Comparison of ENCODE assay signal across 10 cellular contexts in genomic region chr1:18945401-18945849, GRCh38. TPM values are rescaled to one million over a fixed set of nuclear protein-coding genes. Genes with fewer than 3 reads are reported as not detected.
A peak's percentile ranks its signal among the peaks of the same experiment; 100 is the strongest.
DNase-seq lines count a peak whose midpoint lies in the region; ATAC-seq and TF ChIP-seq lines count a peak whose summit lies in the region.
"Had no signal": no experiment of that assay in that cellular context is flagged by ENCODE, and none has a peak within 500 bp of the region (broad histone marks: within the 10 kb centered on the region; RNA-seq: fewer than 3 reads in every experiment).

No MANE protein-coding gene starts in this region.

- TF ChIP-seq CTCF in fibroblast of lung (conservative IDR thresholded peaks at IDR 0.05 in 1 of 2, IDR thresholded peaks at IDR 0.05 in 1 of 2; ENCODE audit: low read depth in 1 of 2, low read length in 2 of 2) (no peak), osteocyte (IDR thresholded peaks at IDR 0.05) (no peak)

- H3K4me2 ChIP-seq in fibroblast of lung (ENCODE audit: extremely low read depth, insufficient read depth, low read length) = peak overlapping the region; percentile 18

- H3K27me3 ChIP-seq in fibroblast of lung (ENCODE audit: control insufficient read depth, insufficient read depth, low read length) (no peaks in the 10 kb centered on the region), aorta (ENCODE audit: control insufficient read depth in 1 of 2, insufficient read depth in 2 of 2, low read length in 1 of 2) (no peaks in the 10 kb centered on the region)

- no peak overlapping the region for H2AFZ ChIP-seq in fibroblast of lung (ENCODE audit: low read length)

- H3K4me1 Mint-ChIP-seq in osteocyte (ENCODE audit: unreplicated experiment) = peaks cover 71% of the 10 kb centered on the region

- DNase-seq in EL (peak; percentile 29), fibroblast of lung (ENCODE audit: low read depth in 2 of 2) (peak; percentile 71 to 78), osteocyte (ENCODE audit: extremely low spot score, unreplicated experiment) (no peak), aorta (no peak), occipital lobe (lab: John Stamatoyannopoulos, UW) (no peak)
- DNase-seq in stimulated activated CD4-positive, alpha-beta T cell treated with anti-CD3 and anti-CD28 coated beads, Interleukin-4, amount 100 ng/mL, for 1 hour = no peak
- DNase-seq: NCI-H2081 treated with DMSO at 0.1 percent for 48 hours had no signal

- peak overlapping the region; percentile 63 for H3K27ac Mint-ChIP-seq in osteocyte (ENCODE audit: unreplicated experiment)

- H3K9me3 ChIP-seq in fibroblast of lung (ENCODE audit: control insufficient read depth, insufficient read depth, low read depth, low read length) = no peaks in the 10 kb centered on the region
- no peaks in the 10 kb centered on the region for H3K9me3 ChIP-seq in aorta (ENCODE audit: control insufficient read depth, low read length)

- peaks cover 84% of the 10 kb centered on the region for H3K79me2 ChIP-seq in fibroblast of lung (ENCODE audit: control insufficient read depth, insufficient read depth, low read length)

- peak overlapping the region; percentile 46 for H3K27ac ChIP-seq in fibroblast of lung (ENCODE audit: insufficient read depth, low read length)
- H3K27ac ChIP-seq in aorta (ENCODE audit: low read depth in 1 of 2, low read length in 2 of 2) = no peak overlapping the region

- H3K36me3 ChIP-seq in fibroblast of lung (ENCODE audit: control insufficient read depth, insufficient read depth, low read length) (peaks cover 3% of the 10 kb centered on the region), aorta (ENCODE audit: control insufficient read depth in 1 of 2, insufficient read depth in 2 of 2, low read length in 1 of 2) (no peaks in the 10 kb centered on the region)

- no peaks in the 10 kb centered on the region for H3K27me3 Mint-ChIP-seq in osteocyte (ENCODE audit: unreplicated experiment)

- H3K4me1 ChIP-seq in fibroblast of lung (ENCODE audit: control insufficient read depth, extremely low read depth, insufficient read depth, low read length) (peaks cover 48% of the 10 kb centered on the region), aorta (ENCODE audit: control insufficient read depth in 1 of 2, insufficient read depth in 2 of 2, low read length in 2 of 2) (peaks cover 3 to 8% of the 10 kb centered on the region in 2 donors)

- no peaks in the 10 kb centered on the region for H3K36me3 Mint-ChIP-seq in osteocyte (ENCODE audit: unreplicated experiment)

- no peaks in the 10 kb centered on the region for H4K20me1 ChIP-seq in fibroblast of lung (ENCODE audit: control insufficient read depth, extremely low read depth, insufficient read depth, low read length)

- no peak overlapping the region for H3K4me3 Mint-ChIP-seq in osteocyte (ENCODE audit: unreplicated experiment)

- no peak overlapping the region for H3K4me3 ChIP-seq in fibroblast of lung (replicated peaks in 1 of 4; ENCODE audit: control extremely low read depth in 1 of 4, insufficient read depth in 1 of 4, low read depth in 3 of 4, low read length in 4 of 4)
- no peak overlapping the region for H3K4me3 ChIP-seq in aorta (ENCODE audit: low read length in 2 of 2)
- H3K4me3 ChIP-seq: GM12878 had no signal

- WGBS in aorta, 2 donors = 76 to 78% methylated on average over 14 of the region's 14 CpGs

- H3K9ac ChIP-seq in fibroblast of lung (ENCODE audit: insufficient read depth, low read length) = no peak overlapping the region

- intact Hi-C loops in aorta (cut with DNase I) = no loop called here

- ATAC-seq in GM21515 (IDR thresholded peaks at IDR 0.05; ENCODE audit: unreplicated experiment) (no peak), aorta (ENCODE audit: low FRiP score) (no peak)

- H3K9me3 Mint-ChIP-seq in osteocyte (ENCODE audit: unreplicated experiment) = no peaks in the 10 kb centered on the region

TF ChIP-seq in PFSK-1, 5 proteins besides CTCF, POLR2A, EP300 and RAD21:
- peak; percentile 57 for TF ChIP-seq FOXP2 (optimal IDR thresholded peaks at IDR 0.05; ENCODE audit: borderline replicate concordance, extremely low read depth, extremely low read length, insufficient read depth)
- TF ChIP-seq TAF1 (IDR thresholded peaks at IDR 0.05; ENCODE audit: borderline replicate concordance, insufficient read depth, low read length) = no peak
- no peak for TF ChIP-seq POLR2AphosphoS5 (IDR thresholded peaks at IDR 0.05; ENCODE audit: low read depth, low read length)
- peak in 1 of 2 experiments; percentile 31; a peak in 1 of 4 replicates for TF ChIP-seq REST (IDR thresholded peaks at IDR 0.05; ENCODE audit: insufficient read depth in 1 of 2, low read depth in 2 of 2, low read length in 2 of 2)

RNA-seq across cellular contexts. Expression of gene IFFO2, which starts 11.1 kb away (rescaled TPM):
- polyA plus RNA-seq in PFSK-1 (2012; ENCODE audit: insufficient read length, low read depth) = 17.2 TPM
- total RNA-seq in fibroblast of lung = 5.6 and 5.8 TPM in 2 replicates
- 7.3 and 10.4 TPM in 2 replicates for polyA plus RNA-seq in fibroblast of lung
- polyA plus RNA-seq in fibroblast of lung (2012) = 7.1 and 8.5 TPM in 2 replicates
- 18.6 and 27.1 TPM in 2 replicates for polyA minus RNA-seq in fibroblast of lung (ENCODE audit: low replicate concordance)
- total RNA-seq in osteocyte = 6.8 and 8.0 TPM in 2 replicates
- 10 to 100 TPM; 21.5 to 34.7 TPM for total RNA-seq in aorta
- polyA plus RNA-seq in aorta = 1 to 10 TPM; 3.9 to 5.4 TPM
- 5.8 TPM for total RNA-seq in occipital lobe

RNA-seq across cellular contexts. Expression of gene ALDH4A1, which starts 43.1 kb away (rescaled TPM):
- polyA plus RNA-seq in PFSK-1 (2012; ENCODE audit: insufficient read length, low read depth) = 13.6 TPM
- total RNA-seq in fibroblast of lung (6.9 and 11.9 TPM in 2 replicates), osteocyte (13.7 and 13.8 TPM in 2 replicates), aorta (10 to 100 TPM in 1 of 2 donors, 1 to 10 TPM in 1; 9.3 to 12.7 TPM), occipital lobe (6.4 TPM)
- polyA plus RNA-seq in fibroblast of lung (6.9 and 8.3 TPM in 2 replicates), aorta (1 to 10 TPM; 4.8 to 9.8 TPM)
- polyA plus RNA-seq in fibroblast of lung (2012) = 11.6 and 12.9 TPM in 2 replicates
- polyA minus RNA-seq in fibroblast of lung (ENCODE audit: low replicate concordance) = 19.6 and 20.0 TPM in 2 replicates

Comparison
In these comparisons a context has a peak if more than half of its experiments do, and no peak if none do; other contexts are left out.
1. DNase-seq: peak in EL (single experiment) and fibroblast of lung (2 of 2); none in osteocyte (single experiment), aorta (0 of 2), stimulated activated CD4-positive, alpha-beta T cell treated with anti-CD3 and anti-CD28 coated beads, Interleukin-4, amount 100 ng/mL, for 1 hour (single experiment) and occipital lobe (single experiment).